ENCODE assay signal across 22 cellular contexts in the genomic region with DNA sequence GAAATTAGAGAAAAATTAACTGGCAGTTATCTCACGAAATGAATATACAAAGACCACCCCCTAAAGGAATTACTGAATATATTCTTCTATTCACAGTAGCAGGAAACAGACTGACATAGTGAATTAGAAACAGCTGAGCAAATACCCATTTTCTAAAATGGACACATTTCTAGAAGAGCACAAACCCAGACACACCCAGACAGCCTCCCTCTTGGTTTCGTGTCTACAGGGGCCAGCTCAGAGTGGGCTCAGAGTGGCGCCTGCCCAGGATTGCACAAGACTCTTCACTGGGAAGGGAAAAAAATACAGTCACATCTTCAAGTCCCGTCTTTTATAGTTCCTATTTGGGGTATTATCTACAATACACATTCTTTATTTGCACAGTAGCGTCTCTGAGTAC.
DNase-seq lines count a peak whose midpoint lies in the region; ATAC-seq and TF ChIP-seq lines count a peak whose summit lies in the region.
"Had no signal": no experiment of that assay in that cellular context is flagged by ENCODE, and none has a peak within 500 bp of the region (broad histone marks: within the 10 kb centered on the region; RNA-seq: fewer than 3 reads in every experiment).

No MANE protein-coding gene starts in this region.

- H3K4me3 ChIP-seq in esophagus muscularis mucosa: no peak overlapping the region
- H3K4me3 ChIP-seq: body of pancreas, esophagus squamous epithelium, gastroesophageal sphincter, GM23338, tibial nerve had no signal

- TF ChIP-seq POLR2A in esophagus muscularis mucosa (IDR thresholded peaks at IDR 0.05; ENCODE audit: low read depth): no peak

- H3K4me1 ChIP-seq in esophagus muscularis mucosa: no peaks in the 10 kb centered on the region
- H3K4me1 ChIP-seq: body of pancreas, esophagus squamous epithelium, gastroesophageal sphincter, tibial nerve had no signal

- DNase-seq in NCI-H2029 (lab: John Stamatoyannopoulos, UW) (peak; percentile 8), NCI-H2029 treated with DMSO at 0.1 percent for 48 hours (lab: John Stamatoyannopoulos, UW) (no peak), NCI-H2081 treated with DMSO at 0.1 percent for 48 hours (lab: John Stamatoyannopoulos, UW) (peak; percentile 15), esophagus muscularis mucosa (ENCODE audit: extremely low spot score) (peak; percentile 53), sciatic nerve (ENCODE audit: low spot score) (no peak)
- DNase-seq in effector CD4-positive, alpha-beta T cell: no peak
- DNase-seq: activated B cell treated with CpG ODN at 0.5 μM for 24 hours; activated CD4-positive, alpha-beta memory T cell treated with anti-CD3 and anti-CD28 coated beads, Interleukin-2, amount 10 ng/mL, durations not matched to agents 7 days and 5 days; activated gamma-delta T cell; activated naive CD8-positive, alpha-beta T cell treated with anti-CD3 and anti-CD28 coated beads, Interleukin-2, amount 50 U/mL, for 24 hours; body of pancreas; effector memory CD8-positive, alpha-beta T cell; esophagus squamous epithelium; mammary epithelial cell; NCI-H524 treated with DMSO at 0.1 percent for 48 hours; SW 1271 had no signal

- intact Hi-C loops in esophagus muscularis mucosa (cut with DNase I) (no loop called here), sciatic nerve (cut with DNase I) (no loop called here)

- no peaks in the 10 kb centered on the region for H3K36me3 ChIP-seq in esophagus muscularis mucosa
- H3K36me3 ChIP-seq: esophagus squamous epithelium, gastroesophageal sphincter, tibial nerve had no signal

- WGBS in esophagus muscularis mucosa: 73% methylated on average over 5 of the region's 5 CpGs

- H3K9me3 ChIP-seq in esophagus muscularis mucosa: peaks cover 0 to 12% (median 7%) of the 10 kb centered on the region in 4 donors

- no peaks in the 10 kb centered on the region for H3K27me3 ChIP-seq in esophagus muscularis mucosa
- H3K27me3 ChIP-seq: body of pancreas, gastroesophageal sphincter, tibial nerve had no signal

- TF ChIP-seq CTCF in esophagus muscularis mucosa (IDR thresholded peaks at IDR 0.05): no peak

- H3K27ac ChIP-seq in esophagus muscularis mucosa (replicated peaks in 1 of 4): no peak overlapping the region
- H3K27ac ChIP-seq: body of pancreas, esophagus squamous epithelium, gastroesophageal sphincter, HL-60, tibial nerve had no signal

- no peak for TF ChIP-seq EP300 in esophagus muscularis mucosa (IDR thresholded peaks at IDR 0.05)

- peak; percentile 75 for ATAC-seq in sciatic nerve
- no peak for ATAC-seq in GM18498 (IDR thresholded peaks at IDR 0.05; ENCODE audit: unreplicated experiment)
- no peak for ATAC-seq in HG03520 (IDR thresholded peaks at IDR 0.05; ENCODE audit: unreplicated experiment)
- ATAC-seq: activated naive CD8-positive, alpha-beta T cell treated with anti-CD3 and anti-CD28 coated beads, Interleukin-2, amount 50 U/mL, for 24 hours; body of pancreas; effector memory CD8-positive, alpha-beta T cell; gastroesophageal sphincter; GM23338 had no signal

Comparison
In these comparisons a context has a peak if more than half of its experiments do, and no peak if none do; other contexts are left out.
1. DNase-seq: peak in NCI-H2029 (single experiment), NCI-H2081 treated with DMSO at 0.1 percent for 48 hours (single experiment) and esophagus muscularis mucosa (single experiment); none in NCI-H2029 treated with DMSO at 0.1 percent for 48 hours (single experiment), sciatic nerve (single experiment) and effector CD4-positive, alpha-beta T cell (single experiment).